Comparison of ENCODE assay signal across 9 cellular contexts in the genomic region with DNA sequence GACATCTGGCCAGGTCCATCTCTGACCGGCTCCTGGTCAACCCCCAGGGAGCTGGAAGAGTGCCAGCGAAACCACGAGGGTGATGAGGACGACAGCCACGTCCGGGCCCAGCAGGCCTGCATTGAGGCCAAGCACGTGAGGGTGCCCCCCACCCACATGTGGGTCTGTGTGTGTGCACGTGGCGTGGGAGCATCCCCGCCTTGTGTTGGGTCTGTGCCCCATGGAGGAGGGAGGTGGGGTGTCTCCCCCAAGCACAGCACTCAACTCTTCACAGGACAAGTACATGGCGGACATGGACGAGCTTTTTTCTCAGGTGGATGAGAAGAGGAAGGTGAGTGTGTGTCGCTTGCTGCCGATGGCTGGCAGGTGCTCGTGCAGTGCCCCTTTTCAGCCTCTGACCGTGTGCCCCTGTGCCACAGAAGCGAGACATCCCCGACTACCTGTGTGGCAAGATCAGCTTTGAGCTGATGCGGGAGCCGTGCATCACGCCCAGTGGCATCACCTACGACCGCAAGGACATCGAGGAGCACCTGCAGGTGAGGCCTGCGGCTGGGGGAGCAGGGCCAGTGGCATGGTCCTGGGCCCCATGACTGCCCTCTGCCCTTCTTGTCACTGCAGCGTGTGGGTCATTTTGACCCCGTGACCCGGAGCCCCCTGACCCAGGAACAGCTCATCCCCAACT. TPM values are rescaled to one million over a fixed set of nuclear protein-coding genes. Genes with fewer than 3 reads are reported as not detected.
A peak's percentile ranks its signal among the peaks of the same experiment; 100 is the strongest.
DNase-seq lines count a peak whose midpoint lies in the region; ATAC-seq and TF ChIP-seq lines count a peak whose summit lies in the region.
"Had no signal": no experiment of that assay in that cellular context is flagged by ENCODE, and none has a peak within 500 bp of the region (broad histone marks: within the 10 kb centered on the region; RNA-seq: fewer than 3 reads in every experiment).

No MANE protein-coding gene starts in this region.

- H2AK5ac ChIP-seq in IMR-90 (ENCODE audit: low read depth, low read length), result peak overlapping the region; percentile 13; the same call in 1 of the 2 replicates

- H2BK120ac ChIP-seq in IMR-90 (ENCODE audit: low read depth, low read length), result no peak overlapping the region

- no peak for ATAC-seq in IMR-90 (ENCODE audit: low read depth)

- no peak overlapping the region for H3K23ac ChIP-seq in IMR-90 (ENCODE audit: low read depth, low read length)

- H2AK9ac ChIP-seq in IMR-90 (replicated peaks; ENCODE audit: low read depth, low read length, poor library complexity), result peak overlapping the region; percentile 72

- BruUV-seq in IMR-90 (replicated peaks; lab: Mats Ljungman, UMichigan), result TSS peak; percentile 91

- no peak overlapping the region for H3K4ac ChIP-seq in IMR-90 (ENCODE audit: low read depth, low read length)

- CTCF ChIA-PET in IMR-90 (lab: Yijun Ruan, JAX), result no interaction called here

- H3K27me3 ChIP-seq in BLaER1 treated with 17β-estradiol and CSF1 and Interleukin-3, amounts not matched to agents 10 nM and 100 nM, result no peaks in the 10 kb centered on the region; a peak in 2 of 22 replicates
- no peaks in the 10 kb centered on the region for H3K27me3 ChIP-seq in IMR-90 (ENCODE audit: control insufficient read depth, insufficient read depth, low read length)
- no peaks in the 10 kb centered on the region for H3K27me3 ChIP-seq in effector memory CD4-positive, alpha-beta T cell (replicated peaks; ENCODE audit: control insufficient read depth, insufficient read depth, low read length, poor library complexity, severe bottlenecking)

- no CpG with 5 or more reads among the region's 28 CpGs for WGBS in IMR-90 (ENCODE audit: extremely low coverage in 2 of 2, insufficient read length in 1 of 2), 2 experiments

- H4K20me1 ChIP-seq in BLaER1 treated with 17β-estradiol and CSF1 and Interleukin-3, amounts not matched to agents 10 nM and 100 nM, result peaks cover 26 to 70% (median 47%) of the 10 kb centered on the region in 11 experiments; a peak in 21 of 22 replicates
- H4K20me1 ChIP-seq in IMR-90 (ENCODE audit: insufficient read depth, low read length), result peaks cover 34% of the 10 kb centered on the region

- H3K4me2 ChIP-seq in BLaER1 treated with 17β-estradiol and CSF1 and Interleukin-3, amounts not matched to agents 10 nM and 100 nM, result peak overlapping the region; percentile 95 to 99 (median 99)
- H3K4me2 ChIP-seq in IMR-90 (ENCODE audit: low read depth, low read length), result peak overlapping the region; percentile 98; the same call in 1 of the 2 replicates

- H3K56ac ChIP-seq in IMR-90 (ENCODE audit: extremely low read depth, insufficient read depth, low read length), result no peak overlapping the region

- dilution Hi-C loops in IMR-90 (cut with HindIII; ENCODE audit: low sequenced_read_pairs, unreplicated experiment), result no loop called here

- no peak overlapping the region for H4K91ac ChIP-seq in IMR-90 (ENCODE audit: insufficient read depth, low read depth, low read length)

- peak overlapping the region; percentile 87 to 96 (median 91); a peak in 21 of 22 replicates for H3K9ac ChIP-seq in BLaER1 treated with 17β-estradiol and CSF1 and Interleukin-3, amounts not matched to agents 10 nM and 100 nM
- H3K9ac ChIP-seq in IMR-90 (ENCODE audit: low read depth, low read length), result no peak overlapping the region

- no peak overlapping the region for H4K8ac ChIP-seq in IMR-90 (ENCODE audit: low read depth in 2 of 2, low read length in 2 of 2)

- H4K5ac ChIP-seq in IMR-90 (ENCODE audit: low read depth, low read length), result no peak overlapping the region

- H2BK5ac ChIP-seq in IMR-90 (ENCODE audit: low read depth, low read length, poor library complexity, severe bottlenecking), result no peak overlapping the region

- in situ Hi-C loops in IMR-90 (cut with MboI; ENCODE audit: low sequenced_read_pairs), result no loop called here
- in situ Hi-C loops in astrocyte of the cerebellum (cut with HindIII; ENCODE audit: low sequenced_read_pairs), result no loop called here

- H2AFZ ChIP-seq in IMR-90 (replicated peaks; ENCODE audit: low read length, poor library complexity), result peak overlapping the region; percentile 43

- H3K9me3 ChIP-seq in BLaER1 treated with 17β-estradiol and CSF1 and Interleukin-3, amounts not matched to agents 10 nM and 100 nM (replicated peaks in 1 of 11), result no peaks in the 10 kb centered on the region
- no peaks in the 10 kb centered on the region for H3K9me3 ChIP-seq in IMR-90 (ENCODE audit: control insufficient read depth, insufficient read depth, low read length)
- no peaks in the 10 kb centered on the region for H3K9me3 ChIP-seq in effector memory CD4-positive, alpha-beta T cell (ENCODE audit: control insufficient read depth, low read length)

- peaks cover 42 to 64% (median 52%) of the 10 kb centered on the region in 10 experiments for H3K4me1 ChIP-seq in BLaER1 treated with 17β-estradiol and CSF1 and Interleukin-3, amounts not matched to agents 10 nM and 100 nM
- H3K4me1 ChIP-seq in IMR-90 (ENCODE audit: control insufficient read depth, insufficient read depth, low read length), result peaks cover 20% of the 10 kb centered on the region
- peaks cover 47% of the 10 kb centered on the region for H3K4me1 ChIP-seq in effector memory CD4-positive, alpha-beta T cell (ENCODE audit: control insufficient read depth, insufficient read depth, low read length, poor library complexity, severe bottlenecking)

- peaks cover 15% of the 10 kb centered on the region for H3K9me1 ChIP-seq in IMR-90 (ENCODE audit: insufficient read depth, low read length)

- H3K14ac ChIP-seq in IMR-90 (replicated peaks; ENCODE audit: low read depth, low read length), result no peak overlapping the region

- no peak overlapping the region for H2BK15ac ChIP-seq in IMR-90 (ENCODE audit: low read depth, low read length)

- TF ChIP-seq CTCF in IMR-90 (conservative IDR thresholded peaks at IDR 0.05; ENCODE audit: low read depth, low read length) (no peak), astrocyte of the cerebellum (IDR thresholded peaks at IDR 0.05; ENCODE audit: low read depth, low read length, missing control alignments) (no peak)

- no peak for TF ChIP-seq RAD21 in IMR-90 (IDR thresholded peaks at IDR 0.05; ENCODE audit: low read length)

- intact Hi-C loops in IMR-90 (cut with micrococcal nuclease), result no loop called here

- no peak overlapping the region for H3K18ac ChIP-seq in IMR-90 (ENCODE audit: low read depth, low read length)

- H3K27ac ChIP-seq in BLaER1 treated with 17β-estradiol and CSF1 and Interleukin-3, amounts not matched to agents 10 nM and 100 nM, result peak overlapping the region in 2 of 11 experiments; percentile 82; a peak in 4 of 22 replicates
- no peak overlapping the region; the same call in 1 of the 2 replicates for H3K27ac ChIP-seq in IMR-90 (ENCODE audit: insufficient read depth, low read length)
- no peak overlapping the region for H3K27ac ChIP-seq in effector memory CD4-positive, alpha-beta T cell (ENCODE audit: insufficient read depth, low read length, poor library complexity, severe bottlenecking)

- DNase-seq in IMR-90 (no peak), astrocyte of the cerebellum (ENCODE audit: low read depth) (no peak), myocyte (ENCODE audit: low read depth) (peak; percentile 34), NOMO-1 (lab: John Stamatoyannopoulos, UW; ENCODE audit: unreplicated experiment in 2 of 2) (no peak), NCI-H1417 treated with DMSO at 0.1 percent for 48 hours (lab: John Stamatoyannopoulos, UW) (no peak), epidermal melanocyte (ENCODE audit: insufficient read length, low spot score) (no peak)
- DNase-seq in effector memory CD4-positive, alpha-beta T cell, result no peak
- DNase-seq: activated CD4-positive, alpha-beta T cell treated with anti-CD3 and anti-CD28 coated beads for 48 hours had no signal

- peak overlapping the region; percentile 75 to 98 (median 90) for H3K4me3 ChIP-seq in BLaER1 treated with 17β-estradiol and CSF1 and Interleukin-3, amounts not matched to agents 10 nM and 100 nM
- peak overlapping the region; percentile 96; the same call in 1 of the 2 replicates for H3K4me3 ChIP-seq in IMR-90 (ENCODE audit: insufficient read depth, low read depth, low read length)
- peak overlapping the region; percentile 55 for H3K4me3 ChIP-seq in astrocyte of the cerebellum (ENCODE audit: low read depth, low read length)
- H3K4me3 ChIP-seq in effector memory CD4-positive, alpha-beta T cell (ENCODE audit: insufficient read depth, low read depth, low read length, poor library complexity, severe bottlenecking), result no peak overlapping the region

- H2BK20ac ChIP-seq in IMR-90 (ENCODE audit: low read depth, low read length), result no peak overlapping the region

- H3K79me1 ChIP-seq in IMR-90 (ENCODE audit: low read depth in 1 of 2, low read length in 2 of 2), result peaks cover 9 to 43% of the 10 kb centered on the region in 2 experiments; a peak in 3 of 4 replicates

- POLR2A ChIA-PET in IMR-90 (lab: Charles Lee; ENCODE audit: unreplicated experiment), result no interaction called here

- peaks cover 28 to 47% (median 33%) of the 10 kb centered on the region in 11 experiments for H3K36me3 ChIP-seq in BLaER1 treated with 17β-estradiol and CSF1 and Interleukin-3, amounts not matched to agents 10 nM and 100 nM
- H3K36me3 ChIP-seq in IMR-90 (ENCODE audit: control insufficient read depth, insufficient read depth, low read length), result peaks cover 36% of the 10 kb centered on the region
- peaks cover 19% of the 10 kb centered on the region for H3K36me3 ChIP-seq in effector memory CD4-positive, alpha-beta T cell (ENCODE audit: control insufficient read depth, insufficient read depth, low read length)

- TF ChIP-seq POLR2A in IMR-90 (IDR thresholded peaks at IDR 0.05; ENCODE audit: low read depth, low read length), result no peak

RNA-seq across cellular contexts. Expression of a gene that starts 1.7 kb away (rescaled TPM):
- 162 and 183 TPM in 2 replicates for total RNA-seq in IMR-90 (2012; rRNA removed)
- polyA plus RNA-seq in IMR-90 (2012; rRNA removed), result 186 and 195 TPM in 2 replicates
- polyA plus RNA-seq in IMR-90 (2012; cell fraction: cytosol; rRNA removed), result 197 and 230 TPM in 2 replicates
- 258 and 444 TPM in 2 replicates for polyA plus RNA-seq in IMR-90 (2012; cell fraction: nucleus; rRNA removed; ENCODE audit: low replicate concordance)
- total RNA-seq in myocyte, result 239 and 243 TPM in 2 replicates
- polyA plus RNA-seq in myocyte (2012), result 185 TPM

RNA-seq across cellular contexts. Expression of a gene that starts 2.2 kb away (rescaled TPM):
- total RNA-seq in IMR-90 (2012; rRNA removed) (17.2 and 17.7 TPM in 2 replicates), myocyte (74.5 and 77.7 TPM in 2 replicates)
- 62.5 and 72.2 TPM in 2 replicates for polyA plus RNA-seq in IMR-90 (2012; rRNA removed)
- 54.7 and 85.9 TPM in 2 replicates for polyA plus RNA-seq in IMR-90 (2012; cell fraction: cytosol; rRNA removed)
- polyA plus RNA-seq in IMR-90 (2012; cell fraction: nucleus; rRNA removed; ENCODE audit: low replicate concordance), result 54.8 and 132 TPM in 2 replicates
- 61.0 TPM for polyA plus RNA-seq in myocyte (2012)

RNA-seq across cellular contexts. Expression of a gene that starts 6.4 kb away (rescaled TPM):
- total RNA-seq in IMR-90 (2012; rRNA removed) (0.72 and 0.83 TPM in 2 replicates), myocyte (1.5 and 1.6 TPM in 2 replicates)
- 4.1 and 4.8 TPM in 2 replicates for polyA plus RNA-seq in IMR-90 (2012; rRNA removed)
- polyA plus RNA-seq in IMR-90 (2012; cell fraction: cytosol; rRNA removed), result 4.0 and 5.9 TPM in 2 replicates
- polyA plus RNA-seq in IMR-90 (2012; cell fraction: nucleus; rRNA removed; ENCODE audit: low replicate concordance), result 37.4 and 102 TPM in 2 replicates
- polyA plus RNA-seq in myocyte (2012), result 1.5 TPM

RNA-seq across cellular contexts. Expression of a gene that starts 8.3 kb away (rescaled TPM):
- total RNA-seq in IMR-90 (2012; rRNA removed) (0.72 and 1.1 TPM in 2 replicates), myocyte (11.0 and 12.5 TPM in 2 replicates)
- polyA plus RNA-seq in IMR-90 (2012; rRNA removed), result 8.7 and 10.8 TPM in 2 replicates
- 7.8 and 7.9 TPM in 2 replicates for polyA plus RNA-seq in IMR-90 (2012; cell fraction: cytosol; rRNA removed)
- 22.4 and 54.8 TPM in 2 replicates for polyA plus RNA-seq in IMR-90 (2012; cell fraction: nucleus; rRNA removed; ENCODE audit: low replicate concordance)
- 12.7 TPM for polyA plus RNA-seq in myocyte (2012)

RNA-seq across cellular contexts. Expression of a gene that starts 14.0 kb away (rescaled TPM):
- total RNA-seq in IMR-90 (2012; rRNA removed) (20.0 and 20.3 TPM in 2 replicates), myocyte (70.3 and 73.9 TPM in 2 replicates)
- 181 and 228 TPM in 2 replicates for polyA plus RNA-seq in IMR-90 (2012; rRNA removed)
- polyA plus RNA-seq in IMR-90 (2012; cell fraction: cytosol; rRNA removed), result 70.1 and 99.5 TPM in 2 replicates
- polyA plus RNA-seq in IMR-90 (2012; cell fraction: nucleus; rRNA removed; ENCODE audit: low replicate concordance), result 1,124 and 3,095 TPM in 2 replicates
- 74.7 TPM for polyA plus RNA-seq in myocyte (2012)
